11 cellular contexts compared by ENCODE assay signal in the genomic region with DNA sequence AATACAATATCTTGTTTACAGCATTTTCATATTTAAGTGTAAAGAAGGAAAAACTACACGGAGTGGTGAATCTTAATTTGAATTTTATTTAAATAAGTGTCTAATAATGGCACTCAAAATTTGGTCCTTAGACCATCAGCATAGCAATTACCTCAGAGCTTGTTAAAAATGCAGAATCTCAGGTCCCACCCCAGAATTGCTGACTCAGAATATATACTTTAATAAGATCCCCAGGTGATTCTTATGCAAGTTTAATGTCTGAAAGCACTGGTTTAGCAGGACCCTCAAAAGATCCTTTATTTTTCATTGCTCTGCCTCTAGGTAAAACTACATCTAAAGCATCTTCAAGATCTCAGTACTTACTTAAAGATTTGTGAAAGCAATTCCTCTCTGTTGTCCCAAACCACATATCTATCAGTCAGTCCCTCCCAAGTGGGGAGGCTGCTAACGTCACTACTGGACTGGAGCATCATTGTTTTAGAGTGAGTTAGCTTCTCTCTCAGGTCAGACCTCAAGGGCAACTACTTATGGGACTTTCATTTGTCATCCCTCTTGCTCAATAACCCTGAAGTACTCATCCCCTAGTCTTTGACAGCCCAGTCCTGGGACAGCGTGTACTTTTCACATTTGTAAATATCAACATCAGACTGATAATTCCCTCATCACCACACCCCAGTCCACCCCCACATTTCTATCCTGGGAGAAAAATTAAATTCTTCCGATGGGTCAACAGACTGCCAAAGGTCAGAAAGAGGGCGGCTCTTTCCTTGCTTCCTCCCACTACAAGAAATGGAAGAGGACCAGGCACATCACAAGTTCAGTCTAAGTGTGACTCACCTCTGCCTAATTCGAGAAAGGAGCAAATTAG.
DNase-seq lines count a peak whose midpoint lies in the region; ATAC-seq, FAIRE-seq and TF ChIP-seq lines count a peak whose summit lies in the region.
"Had no signal": no experiment of that assay in that cellular context is flagged by ENCODE, and none has a peak within 500 bp of the region (broad histone marks: within the 10 kb centered on the region; RNA-seq: fewer than 3 reads in every experiment).

No MANE protein-coding gene starts in this region.

- DNase-seq in T-helper 1 cell (no peak), astrocyte of the spinal cord (ENCODE audit: low read depth, low spot score) (peak; percentile 93), HepG2 (ENCODE audit: low spot score) (peak; percentile 60), tibial artery (peak; percentile 86 to 94), ecto neural progenitor cell (ENCODE audit: low spot score) (no peak), NCI-H1105 (lab: John Stamatoyannopoulos, UW) (no peak), NCI-H1105 treated with DMSO at 0.1 percent for 48 hours (lab: John Stamatoyannopoulos, UW) (no peak)
- DNase-seq: NCI-H526 treated with DMSO at 0.1 percent for 48 hours had no signal

- H2AFZ ChIP-seq in HepG2 (ENCODE audit: low read length) = no peak overlapping the region
- H2AFZ ChIP-seq: neural progenitor cell had no signal

- no peaks in the 10 kb centered on the region for H3K27me3 ChIP-seq in HepG2 (ENCODE audit: control insufficient read depth in 1 of 2, insufficient read depth in 2 of 2, low read length in 2 of 2)
- no peaks in the 10 kb centered on the region for H3K27me3 ChIP-seq in tibial artery
- H3K27me3 ChIP-seq: neural progenitor cell had no signal

- peaks cover 16% of the 10 kb centered on the region for H3K79me2 ChIP-seq in HepG2 (ENCODE audit: insufficient read depth, low read length)

- H3K4me3 ChIP-seq in astrocyte of the spinal cord (ENCODE audit: low read depth, low read length) (no peak overlapping the region), HepG2 (replicated peaks in 1 of 3; ENCODE audit: insufficient read depth in 1 of 3, low read depth in 2 of 3, low read length in 3 of 3) (no peak overlapping the region), tibial artery (no peak overlapping the region)
- H3K4me3 ChIP-seq: neural progenitor cell had no signal

- no peak for TF ChIP-seq EP300 in HepG2 (IDR thresholded peaks at IDR 0.05; ENCODE audit: low read depth in 2 of 2, low read length in 2 of 2)
- no peak for TF ChIP-seq EP300 in HepG2 (CRISPR knock-in tag; IDR thresholded peaks at IDR 0.05; ENCODE audit: borderline replicate concordance)

- TF ChIP-seq RAD21 in HepG2 (CRISPR knock-in tag; IDR thresholded peaks at IDR 0.05) = no peak

- H3K4me1 ChIP-seq in HepG2 (ENCODE audit: insufficient read depth, low read length) = peaks cover 24% of the 10 kb centered on the region
- H3K4me1 ChIP-seq in tibial artery = peaks cover 0 to 43% (median 8%) of the 10 kb centered on the region in 4 donors

- no peak for TF ChIP-seq POLR2A in HepG2 (IDR thresholded peaks at IDR 0.05; ENCODE audit: insufficient read depth in 1 of 2, low read depth in 2 of 2, low read length in 2 of 2)

- peaks cover 48% of the 10 kb centered on the region for H3K4me1 Mint-ChIP-seq in T-helper 1 cell treated with Interleukin-12 subunit alpha and Interleukin-12 subunit beta and Interleukin-4 antibody, amounts not matched to agents 30 μg/mL and 1 μg/mL, for 36 hours (ENCODE audit: low read depth)

- WGBS in HepG2 (ENCODE audit: low lambda C conversion rate) = 68% methylated on average over 6 of the region's 6 CpGs

- TF ChIP-seq CTCF in astrocyte of the spinal cord (IDR thresholded peaks at IDR 0.05; ENCODE audit: low read depth, low read length) = no peak
- TF ChIP-seq CTCF in HepG2 (CRISPR knock-in tag; IDR thresholded peaks at IDR 0.05) = no peak
- TF ChIP-seq CTCF in tibial artery (IDR thresholded peaks at IDR 0.05) = no peak

- no peak overlapping the region for H3K9ac ChIP-seq in HepG2 (ENCODE audit: insufficient read depth, low read depth, low read length)
- H3K9ac ChIP-seq: neural progenitor cell had no signal

- peaks cover 30% of the 10 kb centered on the region for H3K36me3 Mint-ChIP-seq in T-helper 1 cell treated with Interleukin-12 subunit alpha and Interleukin-12 subunit beta and Interleukin-4 antibody, amounts not matched to agents 30 μg/mL and 1 μg/mL, for 36 hours (ENCODE audit: low read depth)

- peak; percentile 70 for ATAC-seq in HepG2

- H3K27ac ChIP-seq in HepG2 (ENCODE audit: extremely low read length, insufficient read depth, low read length) (no peak overlapping the region), tibial artery (peak overlapping the region in 1 of 2 donors; percentile 1)
- H3K27ac ChIP-seq: neural progenitor cell had no signal

- CTCF ChIA-PET in HepG2 (lab: Yijun Ruan, JAX; ENCODE audit: low intra/inter-chr PET ratio, low total read pairs) = no interaction called here

- peaks cover 11% of the 10 kb centered on the region; the same call in 1 of the 2 replicates for H4K20me1 ChIP-seq in HepG2 (ENCODE audit: insufficient read depth, low read length)

- no peak for FAIRE-seq in HepG2 (lab: Jason Lieb, UNC)

- H3K27me3 Mint-ChIP-seq in T-helper 1 cell treated with Interleukin-12 subunit alpha and Interleukin-12 subunit beta and Interleukin-4 antibody, amounts not matched to agents 30 μg/mL and 1 μg/mL, for 36 hours (ENCODE audit: low read depth) = no peaks in the 10 kb centered on the region
- H3K27me3 Mint-ChIP-seq: activated naive CD4-positive, alpha-beta T cell treated with anti-CD3 and anti-CD28 coated beads, Interleukin-2, amount 50 U/mL, for 24 hours had no signal

- no peak overlapping the region for H3K4me2 ChIP-seq in HepG2 (ENCODE audit: low read depth, low read length)
- H3K4me2 ChIP-seq: neural progenitor cell had no signal

- POLR2A ChIA-PET in HepG2 (lab: Yijun Ruan, JAX) = no interaction called here

- in situ Hi-C loops in astrocyte of the spinal cord (cut with HindIII; ENCODE audit: low sequenced_read_pairs) = no loop called here
- in situ Hi-C loops in HepG2 (cut with HindIII; ENCODE audit: extremely low pct_ligation_motif_present, low pct_unique_long_range_greater_than_20kb) = no loop called here

- no peaks in the 10 kb centered on the region for H3K9me3 ChIP-seq in HepG2 (ENCODE audit: low read length)
- no peaks in the 10 kb centered on the region for H3K9me3 ChIP-seq in tibial artery

- H3K9me3 Mint-ChIP-seq in T-helper 1 cell treated with Interleukin-12 subunit alpha and Interleukin-12 subunit beta and Interleukin-4 antibody, amounts not matched to agents 30 μg/mL and 1 μg/mL, for 36 hours = peaks cover 9% of the 10 kb centered on the region
- H3K9me3 Mint-ChIP-seq: activated naive CD4-positive, alpha-beta T cell treated with anti-CD3 and anti-CD28 coated beads, Interleukin-2, amount 50 U/mL, for 24 hours had no signal

- intact Hi-C loops in HepG2 (cut with micrococcal nuclease; ENCODE audit: unreplicated experiment) (no loop called here), tibial artery (cut with DNase I; ENCODE audit: low total_unique reads) (no loop called here)

- peak overlapping the region; percentile 34 for H3K27ac Mint-ChIP-seq in T-helper 1 cell treated with Interleukin-12 subunit alpha and Interleukin-12 subunit beta and Interleukin-4 antibody, amounts not matched to agents 30 μg/mL and 1 μg/mL, for 36 hours
- H3K27ac Mint-ChIP-seq: neural progenitor cell had no signal

- no TSS peak for BruUV-seq in HepG2 (replicated peaks; lab: Mats Ljungman, UMichigan)

- H3K36me3 ChIP-seq in HepG2 (replicated peaks in 1 of 2; ENCODE audit: control insufficient read depth in 1 of 2, insufficient read depth in 2 of 2, low read length in 2 of 2) (no peaks in the 10 kb centered on the region; a peak in 1 of 5 replicates), tibial artery (no peaks in the 10 kb centered on the region)
- H3K36me3 ChIP-seq: neural progenitor cell had no signal

- no peak overlapping the region for H3K4me3 Mint-ChIP-seq in T-helper 1 cell treated with Interleukin-12 subunit alpha and Interleukin-12 subunit beta and Interleukin-4 antibody, amounts not matched to agents 30 μg/mL and 1 μg/mL, for 36 hours
- H3K4me3 Mint-ChIP-seq: activated naive CD4-positive, alpha-beta T cell treated with anti-CD3 and anti-CD28 coated beads, Interleukin-2, amount 50 U/mL, for 24 hours; neural progenitor cell had no signal

TF ChIP-seq in HepG2, 621 proteins besides CTCF, POLR2A, EP300 and RAD21 (continues in another document):
- TF ChIP-seq GLI4 (CRISPR knock-in tag; IDR thresholded peaks at IDR 0.05; ENCODE audit: borderline replicate concordance) (no peak), ZNF772 (CRISPR knock-in tag; IDR thresholded peaks at IDR 0.05) (no peak), ZZZ3 (CRISPR knock-in tag; IDR thresholded peaks at IDR 0.05; ENCODE audit: borderline replicate concordance) (no peak), MAFF (IDR thresholded peaks at IDR 0.05; ENCODE audit: low read depth, low read length) (peak; percentile 86), AHR (CRISPR knock-in tag; IDR thresholded peaks at IDR 0.05) (no peak), NFKBIZ (CRISPR knock-in tag; IDR thresholded peaks at IDR 0.05) (no peak), ZBTB21 (CRISPR knock-in tag; IDR thresholded peaks at IDR 0.05) (peak; percentile 41; the same call in 1 of the 2 replicates), CEBPB (IDR thresholded peaks at IDR 0.05; ENCODE audit: borderline replicate concordance, low read depth, low read length) (peak; percentile 60; the same call in 1 of the 2 replicates), ZC3H4 (CRISPR knock-in tag; IDR thresholded peaks at IDR 0.05; ENCODE audit: borderline replicate concordance) (no peak), ZNF598 (CRISPR knock-in tag; IDR thresholded peaks at IDR 0.05; ENCODE audit: borderline replicate concordance) (no peak), NR2F6 (IDR thresholded peaks at IDR 0.05) (no peak), NR2F6 (CRISPR knock-in tag; IDR thresholded peaks at IDR 0.05) (no peak), SNRNP70 (IDR thresholded peaks at IDR 0.05; ENCODE audit: low read depth, low read length) (no peak), ZNF530 (CRISPR knock-in tag; IDR thresholded peaks at IDR 0.05; ENCODE audit: low read depth) (no peak), ZNF777 (CRISPR knock-in tag; IDR thresholded peaks at IDR 0.05) (no peak)
- TF ChIP-seq, protein P1, sequence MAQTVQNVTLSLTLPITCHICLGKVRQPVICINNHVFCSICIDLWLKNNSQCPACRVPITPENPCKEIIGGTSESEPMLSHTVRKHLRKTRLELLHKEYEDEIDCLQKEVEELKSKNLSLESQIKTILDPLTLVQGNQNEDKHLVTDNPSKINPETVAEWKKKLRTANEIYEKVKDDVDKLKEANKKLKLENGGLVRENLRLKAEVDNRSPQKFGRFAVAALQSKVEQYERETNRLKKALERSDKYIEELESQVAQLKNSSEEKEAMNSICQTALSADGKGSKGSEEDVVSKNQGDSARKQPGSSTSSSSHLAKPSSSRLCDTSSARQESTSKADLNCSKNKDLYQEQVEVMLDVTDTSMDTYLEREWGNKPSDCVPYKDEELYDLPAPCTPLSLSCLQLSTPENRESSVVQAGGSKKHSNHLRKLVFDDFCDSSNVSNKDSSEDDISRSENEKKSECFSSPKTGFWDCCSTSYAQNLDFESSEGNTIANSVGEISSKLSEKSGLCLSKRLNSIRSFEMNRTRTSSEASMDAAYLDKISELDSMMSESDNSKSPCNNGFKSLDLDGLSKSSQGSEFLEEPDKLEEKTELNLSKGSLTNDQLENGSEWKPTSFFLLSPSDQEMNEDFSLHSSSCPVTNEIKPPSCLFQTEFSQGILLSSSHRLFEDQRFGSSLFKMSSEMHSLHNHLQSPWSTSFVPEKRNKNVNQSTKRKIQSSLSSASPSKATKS (CRISPR knock-in tag; IDR thresholded peaks at IDR 0.05) = no peak

Comparison
In these comparisons a context has a peak if more than half of its experiments do, and no peak if none do; other contexts are left out.
1. DNase-seq: peak in astrocyte of the spinal cord (single experiment), HepG2 (single experiment) and tibial artery (2 of 2); none in T-helper 1 cell (0 of 5), ecto neural progenitor cell (single experiment), NCI-H1105 (single experiment) and NCI-H1105 treated with DMSO at 0.1 percent for 48 hours (single experiment).